8 cellular contexts compared by ENCODE assay signal in the genomic region with DNA sequence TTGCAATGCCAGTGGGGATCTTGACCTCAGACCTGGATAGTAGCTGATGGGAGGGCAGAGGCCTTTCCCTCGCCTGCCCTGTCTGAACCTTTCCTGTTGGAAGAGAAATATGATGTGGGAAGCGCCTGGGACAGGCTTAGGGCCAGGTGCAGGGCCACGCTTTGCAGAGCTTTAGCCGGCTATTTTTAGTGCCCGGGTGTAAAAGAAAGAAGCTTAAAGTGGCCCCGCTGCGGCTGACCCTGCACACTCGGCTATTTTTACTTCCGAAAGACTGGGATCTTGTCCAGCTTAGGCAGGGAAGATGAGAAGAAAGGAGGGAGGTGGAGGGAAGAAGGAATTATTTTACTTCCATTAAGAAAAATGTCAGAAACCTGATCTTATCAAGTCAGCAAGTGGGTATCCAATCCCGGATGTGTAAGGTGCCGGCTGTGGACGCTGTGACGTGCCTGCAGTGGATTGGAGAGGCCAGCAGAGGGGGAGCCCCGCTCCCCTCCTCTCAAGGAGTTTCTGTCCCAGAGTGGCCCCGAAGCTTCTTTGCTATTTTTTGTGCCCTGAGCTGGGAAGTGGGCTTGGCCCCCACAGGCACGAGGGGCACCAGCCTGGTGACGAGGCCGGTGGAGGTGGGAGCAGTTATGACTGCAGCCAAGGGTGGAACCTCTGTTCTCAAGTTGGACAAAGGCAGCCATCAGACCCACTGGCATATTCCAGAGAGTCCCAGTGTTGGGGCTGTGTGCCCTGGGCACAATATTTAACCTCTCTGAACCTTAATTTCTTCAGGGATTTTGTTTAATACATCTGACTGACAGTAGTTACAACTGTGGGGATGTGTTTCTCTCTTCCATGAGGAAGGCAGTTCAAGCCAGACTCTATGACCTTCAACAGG.
DNase-seq lines count a peak whose midpoint lies in the region; ATAC-seq and TF ChIP-seq lines count a peak whose summit lies in the region.

No MANE protein-coding gene starts in this region.

- H3K9ac ChIP-seq in adipocyte (ENCODE audit: low read length) = no peak overlapping the region

- H3K4me2 ChIP-seq in GM23338 (peak overlapping the region; percentile 49; the same call in 1 of the 2 replicates), hepatocyte (no peak overlapping the region)

- H3K9me2 ChIP-seq in GM23338 (ENCODE audit: insufficient read depth) = no peaks in the 10 kb centered on the region
- no peaks in the 10 kb centered on the region for H3K9me2 ChIP-seq in hepatocyte (replicated peaks; ENCODE audit: insufficient read depth)

- H3K4me3 ChIP-seq in GM23338 = no peak overlapping the region
- peak overlapping the region; percentile 44 for H3K4me3 ChIP-seq in adipocyte (ENCODE audit: low read length)
- H3K4me3 ChIP-seq in hepatocyte = no peak overlapping the region
- H3K4me3 ChIP-seq in spleen = peak overlapping the region in 2 of 8 donors; percentile 9 to 27

- H4K20me1 ChIP-seq in GM23338 (replicated peaks; ENCODE audit: insufficient read depth) (no peaks in the 10 kb centered on the region), hepatocyte (ENCODE audit: insufficient read depth, poor library complexity, severe bottlenecking) (no peaks in the 10 kb centered on the region)

- TF ChIP-seq CTCF in GM23338 (conservative IDR thresholded peaks at IDR 0.05; ENCODE audit: low read depth in 2 of 2) = peak; percentile 24 to 29; a peak in 3 of 4 replicates
- peak; percentile 6 for TF ChIP-seq CTCF in hepatocyte (IDR thresholded peaks at IDR 0.05; ENCODE audit: poor library complexity)
- no peak for TF ChIP-seq CTCF in spleen (IDR thresholded peaks at IDR 0.05 in 8 of 11, conservative IDR thresholded peaks at IDR 0.05 in 3 of 11)

- no peak overlapping the region for H3K4me3 Mint-ChIP-seq in GM23338
- no peak overlapping the region for H3K4me3 Mint-ChIP-seq in stimulated activated memory B cell treated with anti-CD40 and anti-IgM and Interleukin-4, amounts not matched to agents 10 μg/mL and 1 μg/mL and 100 μg/mL, for 72 hours

- H3K79me2 ChIP-seq in GM23338 (replicated peaks; ENCODE audit: insufficient read depth) (no peaks in the 10 kb centered on the region), hepatocyte (no peaks in the 10 kb centered on the region)

- H3K4me1 ChIP-seq in GM23338 (ENCODE audit: insufficient read depth) (no peaks in the 10 kb centered on the region), adipocyte (ENCODE audit: control insufficient read depth, insufficient read depth, low read length) (peaks cover 8% of the 10 kb centered on the region), hepatocyte (ENCODE audit: insufficient read depth) (peaks cover 3% of the 10 kb centered on the region), spleen (peaks cover 0 to 13% (median 8%) of the 10 kb centered on the region in 6 donors)

- peak overlapping the region; percentile 74; the same call in 1 of the 2 replicates for H3K27ac Mint-ChIP-seq in GM23338
- no peak overlapping the region for H3K27ac Mint-ChIP-seq in stimulated activated memory B cell treated with anti-CD40 and anti-IgM and Interleukin-4, amounts not matched to agents 10 μg/mL and 1 μg/mL and 100 μg/mL, for 72 hours

- H3K27me3 ChIP-seq in GM23338 (ENCODE audit: insufficient read depth) (no peaks in the 10 kb centered on the region), adipocyte (replicated peaks; ENCODE audit: control insufficient read depth, insufficient read depth, low read length) (peaks cover 23% of the 10 kb centered on the region), hepatocyte (no peaks in the 10 kb centered on the region), spleen (replicated peaks in 1 of 7) (peaks cover 0 to 11% (median 0%) of the 10 kb centered on the region in 7 donors)

- TF ChIP-seq POLR2A in spleen (IDR thresholded peaks at IDR 0.05) = no peak

- H3K27ac ChIP-seq in GM23338 (ENCODE audit: low read depth) (no peak overlapping the region), hepatocyte (no peak overlapping the region), spleen (no peak overlapping the region)

- no peaks in the 10 kb centered on the region for H3K36me3 ChIP-seq in GM23338 (ENCODE audit: insufficient read depth)
- no peaks in the 10 kb centered on the region for H3K36me3 ChIP-seq in adipocyte (ENCODE audit: control insufficient read depth, insufficient read depth, low read length, severe bottlenecking)
- no peaks in the 10 kb centered on the region for H3K36me3 ChIP-seq in hepatocyte (replicated peaks; ENCODE audit: insufficient read depth, low read depth)
- no peaks in the 10 kb centered on the region for H3K36me3 ChIP-seq in spleen

- no peaks in the 10 kb centered on the region for H3K36me3 Mint-ChIP-seq in GM23338 (ENCODE audit: low read depth)
- H3K36me3 Mint-ChIP-seq in stimulated activated memory B cell treated with anti-CD40 and anti-IgM and Interleukin-4, amounts not matched to agents 10 μg/mL and 1 μg/mL and 100 μg/mL, for 72 hours = no peaks in the 10 kb centered on the region

- 49% methylated on average over 18 of the region's 18 CpGs for WGBS in hepatocyte (ENCODE audit: low lambda C conversion rate, missing lambda C conversion rate)
- 28 to 46% (median 32%) methylated on average over 18 of the region's 18 CpGs for WGBS in spleen, 5 donors

- no peaks in the 10 kb centered on the region for H3K9me3 Mint-ChIP-seq in GM23338
- no peaks in the 10 kb centered on the region for H3K9me3 Mint-ChIP-seq in stimulated activated memory B cell treated with anti-CD40 and anti-IgM and Interleukin-4, amounts not matched to agents 10 μg/mL and 1 μg/mL and 100 μg/mL, for 72 hours

- H2AFZ ChIP-seq in GM23338 = peak overlapping the region; percentile 95
- H2AFZ ChIP-seq in hepatocyte = no peak overlapping the region

- intact Hi-C loops in spleen (cut with DNase I; ENCODE audit: low total_unique reads) = no loop called here

- H3F3A ChIP-seq in GM23338 (replicated peaks; ENCODE audit: low read depth) = no peaks in the 10 kb centered on the region

- H3K9me3 ChIP-seq in adipocyte (ENCODE audit: control insufficient read depth, low read length) = no peaks in the 10 kb centered on the region
- H3K9me3 ChIP-seq in hepatocyte (ENCODE audit: low read depth) = no peaks in the 10 kb centered on the region
- no peaks in the 10 kb centered on the region for H3K9me3 ChIP-seq in spleen

- peak; percentile 97 for ATAC-seq in GM23338
- peak; percentile 35 for ATAC-seq in stimulated activated memory B cell treated with anti-CD40 and anti-IgM and Interleukin-4, amounts not matched to agents 10 μg/mL and 1 μg/mL and 100 μg/mL, for 72 hours
- ATAC-seq in GM19397 (IDR thresholded peaks at IDR 0.05; ENCODE audit: unreplicated experiment) = no peak

- H3K27me3 Mint-ChIP-seq in GM23338 (ENCODE audit: insufficient read depth, low read depth, poor library complexity) = peaks cover 6% of the 10 kb centered on the region
- H3K27me3 Mint-ChIP-seq in stimulated activated memory B cell treated with anti-CD40 and anti-IgM and Interleukin-4, amounts not matched to agents 10 μg/mL and 1 μg/mL and 100 μg/mL, for 72 hours = peaks cover 9% of the 10 kb centered on the region

- H3K4me1 Mint-ChIP-seq in GM23338 = peaks cover 6% of the 10 kb centered on the region; the same call in 1 of the 3 replicates
- H3K4me1 Mint-ChIP-seq in stimulated activated memory B cell treated with anti-CD40 and anti-IgM and Interleukin-4, amounts not matched to agents 10 μg/mL and 1 μg/mL and 100 μg/mL, for 72 hours = no peaks in the 10 kb centered on the region

- DNase-seq in GM23338 (ENCODE audit: low spot score) (peak; percentile 56), adipocyte (ENCODE audit: low read depth) (no peak), hepatocyte (ENCODE audit: low spot score) (no peak), DMS79 (lab: John Stamatoyannopoulos, UW) (no peak), spleen (no peak)
- DNase-seq in activated CD8-positive, alpha-beta memory T cell treated with anti-CD3 and anti-CD28 coated beads for 24 hours = no peak

TF ChIP-seq in GM23338, 12 proteins besides CTCF, POLR2A, EP300 and RAD21 (continues in another document):
- no peak for TF ChIP-seq POLR2AphosphoS5 (IDR thresholded peaks at IDR 0.05; ENCODE audit: low read depth)
- TF ChIP-seq ZNF331 (CRISPR knock-in tag; IDR thresholded peaks at IDR 0.05; ENCODE audit: low read depth) = no peak
- no peak for TF ChIP-seq STAT1 (IDR thresholded peaks at IDR 0.05; ENCODE audit: unreplicated experiment)
- TF ChIP-seq JUNB (IDR thresholded peaks at IDR 0.05; ENCODE audit: unreplicated experiment) = no peak
- no peak for TF ChIP-seq CREB1 (CRISPR knock-in tag; IDR thresholded peaks at IDR 0.05; ENCODE audit: low read depth)
- no peak for TF ChIP-seq EZH2 (IDR thresholded peaks at IDR 0.05; ENCODE audit: low read depth, unreplicated experiment)
- TF ChIP-seq, protein P1, sequence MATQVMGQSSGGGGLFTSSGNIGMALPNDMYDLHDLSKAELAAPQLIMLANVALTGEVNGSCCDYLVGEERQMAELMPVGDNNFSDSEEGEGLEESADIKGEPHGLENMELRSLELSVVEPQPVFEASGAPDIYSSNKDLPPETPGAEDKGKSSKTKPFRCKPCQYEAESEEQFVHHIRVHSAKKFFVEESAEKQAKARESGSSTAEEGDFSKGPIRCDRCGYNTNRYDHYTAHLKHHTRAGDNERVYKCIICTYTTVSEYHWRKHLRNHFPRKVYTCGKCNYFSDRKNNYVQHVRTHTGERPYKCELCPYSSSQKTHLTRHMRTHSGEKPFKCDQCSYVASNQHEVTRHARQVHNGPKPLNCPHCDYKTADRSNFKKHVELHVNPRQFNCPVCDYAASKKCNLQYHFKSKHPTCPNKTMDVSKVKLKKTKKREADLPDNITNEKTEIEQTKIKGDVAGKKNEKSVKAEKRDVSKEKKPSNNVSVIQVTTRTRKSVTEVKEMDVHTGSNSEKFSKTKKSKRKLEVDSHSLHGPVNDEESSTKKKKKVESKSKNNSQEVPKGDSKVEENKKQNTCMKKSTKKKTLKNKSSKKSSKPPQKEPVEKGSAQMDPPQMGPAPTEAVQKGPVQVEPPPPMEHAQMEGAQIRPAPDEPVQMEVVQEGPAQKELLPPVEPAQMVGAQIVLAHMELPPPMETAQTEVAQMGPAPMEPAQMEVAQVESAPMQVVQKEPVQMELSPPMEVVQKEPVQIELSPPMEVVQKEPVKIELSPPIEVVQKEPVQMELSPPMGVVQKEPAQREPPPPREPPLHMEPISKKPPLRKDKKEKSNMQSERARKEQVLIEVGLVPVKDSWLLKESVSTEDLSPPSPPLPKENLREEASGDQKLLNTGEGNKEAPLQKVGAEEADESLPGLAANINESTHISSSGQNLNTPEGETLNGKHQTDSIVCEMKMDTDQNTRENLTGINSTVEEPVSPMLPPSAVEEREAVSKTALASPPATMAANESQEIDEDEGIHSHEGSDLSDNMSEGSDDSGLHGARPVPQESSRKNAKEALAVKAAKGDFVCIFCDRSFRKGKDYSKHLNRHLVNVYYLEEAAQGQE (IDR thresholded peaks at IDR 0.05; ENCODE audit: unreplicated experiment) = no peak

Comparison
In these comparisons a context has a peak if more than half of its experiments do, and no peak if none do; other contexts are left out.
1. CTCF ChIP-seq: peak in GM23338 (2 of 2) and hepatocyte (single experiment); none in spleen (0 of 11).